In the genomic region with DNA sequence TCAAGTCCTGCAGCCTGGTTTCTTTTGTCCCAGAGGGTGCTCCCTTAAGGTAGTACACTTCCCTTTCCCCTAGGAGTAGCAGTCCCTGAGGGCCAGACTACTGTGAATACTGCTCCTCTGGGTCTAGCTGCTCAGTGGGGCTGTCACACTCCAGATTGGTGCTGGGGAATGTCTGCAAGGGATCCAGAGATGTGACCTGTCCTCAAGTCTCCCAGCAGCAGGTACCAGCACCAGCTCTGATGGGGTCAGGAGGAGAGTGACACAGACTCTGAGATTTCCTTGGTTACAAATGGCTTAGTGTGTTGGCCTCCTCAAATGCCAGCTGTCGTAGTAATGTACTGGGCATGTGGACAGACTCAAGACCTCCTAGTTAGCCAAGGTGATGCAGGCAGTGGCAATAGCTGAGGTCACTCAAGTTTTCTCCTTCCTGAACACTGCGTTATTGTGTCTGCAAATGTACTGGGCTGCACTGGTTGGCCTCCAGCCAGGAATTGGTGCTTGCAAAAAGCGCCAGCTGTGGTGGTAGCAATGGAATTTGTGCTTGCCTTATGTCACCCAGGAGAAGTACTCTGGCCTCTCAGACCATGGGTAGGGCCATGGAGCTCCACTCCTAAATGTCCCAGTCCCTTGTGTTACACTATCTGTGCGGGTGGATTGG, we compare ENCODE assay signal across 12 cellular contexts. TPM values are rescaled to one million over a fixed set of nuclear protein-coding genes. Genes with fewer than 3 reads are reported as not detected.
DNase-seq lines count a peak whose midpoint lies in the region; ATAC-seq and TF ChIP-seq lines count a peak whose summit lies in the region.
"Had no signal": no experiment of that assay in that cellular context is flagged by ENCODE, and none has a peak within 500 bp of the region (broad histone marks: within the 10 kb centered on the region; RNA-seq: fewer than 3 reads in every experiment).

No MANE protein-coding gene starts in this region.

- H3K27ac ChIP-seq in heart left ventricle, result no peak overlapping the region
- H3K27ac ChIP-seq in gastrocnemius medialis, result no peak overlapping the region
- H3K27ac ChIP-seq in CD8-positive, alpha-beta T cell (ENCODE audit: low read depth, low read length), result no peak overlapping the region
- H3K27ac ChIP-seq: SK-N-MC, uterus had no signal

- H3K4me1 Mint-ChIP-seq in CD8-positive, alpha-beta T cell (ENCODE audit: low read depth), result peaks cover 21% of the 10 kb centered on the region

- intact Hi-C loops in heart left ventricle (cut with DNase I), result no loop called here
- intact Hi-C loops in gastrocnemius medialis (cut with DNase I; ENCODE audit: low total_unique reads), result no loop called here
- intact Hi-C loops in CD8-positive, alpha-beta T cell (cut with DNase I, micrococcal nuclease), result no loop called here

- POLR2A ChIA-PET in CD8-positive, alpha-beta T cell (lab: Charles Lee), result no interaction called here

- in situ Hi-C loops in gastrocnemius medialis (cut with MboI; ENCODE audit: low sequenced_read_pairs in 4 of 4), result no loop called here

- H3K27me3 ChIP-seq in heart left ventricle (no peaks in the 10 kb centered on the region), gastrocnemius medialis (peaks cover 0 to 2% (median 0%) of the 10 kb centered on the region in 3 donors)
- no peaks in the 10 kb centered on the region for H3K27me3 ChIP-seq in CD8-positive, alpha-beta T cell (ENCODE audit: insufficient read depth, low read length)
- H3K27me3 ChIP-seq: uterus had no signal

- H3K9me3 ChIP-seq in heart left ventricle, result no peaks in the 10 kb centered on the region
- H3K9me3 ChIP-seq in gastrocnemius medialis, result no peaks in the 10 kb centered on the region
- no peaks in the 10 kb centered on the region for H3K9me3 ChIP-seq in CD8-positive, alpha-beta T cell (ENCODE audit: low read length)
- H3K9me3 ChIP-seq: uterus had no signal

- H3K4me3 Mint-ChIP-seq in CD8-positive, alpha-beta T cell, result no peak overlapping the region
- H3K4me3 Mint-ChIP-seq: IgD-negative memory B cell had no signal

- WGBS in heart left ventricle, 4 donors, result 49 to 74% (median 56%) methylated on average over 4 of the region's 4 CpGs

- H3K27me3 Mint-ChIP-seq in CD8-positive, alpha-beta T cell (ENCODE audit: low read depth), result no peaks in the 10 kb centered on the region

- ATAC-seq in SK-N-SH treated with all-trans-retinoic acid at 6 μM for 48 hours (peak; percentile 83), heart left ventricle (peak; percentile 71 to 88 (median 84)), gastrocnemius medialis (peak; percentile 39 to 55), GM21529 (IDR thresholded peaks at IDR 0.05; ENCODE audit: unreplicated experiment) (no peak)
- ATAC-seq in CD8-positive, alpha-beta T cell, result no peak

- no peaks in the 10 kb centered on the region for H3K9me3 Mint-ChIP-seq in CD8-positive, alpha-beta T cell

- H3K4me1 ChIP-seq in heart left ventricle, result peaks cover 0 to 8% (median 0%) of the 10 kb centered on the region in 12 donors
- H3K4me1 ChIP-seq in gastrocnemius medialis, result no peaks in the 10 kb centered on the region
- peaks cover 23% of the 10 kb centered on the region for H3K4me1 ChIP-seq in CD8-positive, alpha-beta T cell (ENCODE audit: insufficient read depth, low read length)
- H3K4me1 ChIP-seq: uterus had no signal

- H3K4me3 ChIP-seq in heart left ventricle (no peak overlapping the region), gastrocnemius medialis (no peak overlapping the region)
- H3K4me3 ChIP-seq in CD8-positive, alpha-beta T cell (ENCODE audit: low read depth, low read length), result no peak overlapping the region
- H3K4me3 ChIP-seq: SK-N-MC, uterus had no signal

- no peak for TF ChIP-seq CTCF in heart left ventricle (IDR thresholded peaks at IDR 0.05)
- no peak for TF ChIP-seq CTCF in gastrocnemius medialis (IDR thresholded peaks at IDR 0.05 in 4 of 5, conservative IDR thresholded peaks at IDR 0.05 in 1 of 5)
- no peak for TF ChIP-seq CTCF in CD8-positive, alpha-beta T cell (IDR thresholded peaks at IDR 0.05)

- DNase-seq in HS-27A (ENCODE audit: low read depth), result peak; percentile 22
- DNase-seq in heart left ventricle, result peak; percentile 14 to 72 (median 58)
- DNase-seq in gastrocnemius medialis, result peak in 1 of 2 donors; percentile 17
- no peak for DNase-seq in T-helper 1 cell
- DNase-seq in CD8-positive, alpha-beta T cell, result no peak
- DNase-seq in activated CD4-positive, alpha-beta T cell treated with anti-CD3 and anti-CD28 coated beads, Interleukin-2, amount 50 U/mL, for 48 hours, result no peak
- DNase-seq: glutamatergic neuron, uterus had no signal

- H3K36me3 Mint-ChIP-seq in CD8-positive, alpha-beta T cell, result no peaks in the 10 kb centered on the region
- H3K36me3 Mint-ChIP-seq: IgD-negative memory B cell had no signal

- no peaks in the 10 kb centered on the region for H3K36me3 ChIP-seq in heart left ventricle
- no peaks in the 10 kb centered on the region for H3K36me3 ChIP-seq in gastrocnemius medialis
- no peaks in the 10 kb centered on the region for H3K36me3 ChIP-seq in CD8-positive, alpha-beta T cell (ENCODE audit: insufficient read depth, low read length)
- H3K36me3 ChIP-seq: uterus had no signal

- no peak for TF ChIP-seq POLR2A in heart left ventricle (IDR thresholded peaks at IDR 0.05)
- no peak for TF ChIP-seq POLR2A in gastrocnemius medialis (IDR thresholded peaks at IDR 0.05)

- no peak overlapping the region for H3K27ac Mint-ChIP-seq in CD8-positive, alpha-beta T cell
- H3K27ac Mint-ChIP-seq: IgD-negative memory B cell had no signal

- CTCF ChIA-PET in CD8-positive, alpha-beta T cell (lab: Charles Lee), result interaction anchor here (1.4 kb wide), 1 partner anchor 20 kb away, joined by 3 read pairs; no protein-coding TSS in a partner anchor

TF ChIP-seq in SK-N-SH treated with all-trans-retinoic acid at 6 μM for 48 hours, 23 proteins besides CTCF, POLR2A, EP300 and RAD21:
- TF ChIP-seq, protein P1, sequence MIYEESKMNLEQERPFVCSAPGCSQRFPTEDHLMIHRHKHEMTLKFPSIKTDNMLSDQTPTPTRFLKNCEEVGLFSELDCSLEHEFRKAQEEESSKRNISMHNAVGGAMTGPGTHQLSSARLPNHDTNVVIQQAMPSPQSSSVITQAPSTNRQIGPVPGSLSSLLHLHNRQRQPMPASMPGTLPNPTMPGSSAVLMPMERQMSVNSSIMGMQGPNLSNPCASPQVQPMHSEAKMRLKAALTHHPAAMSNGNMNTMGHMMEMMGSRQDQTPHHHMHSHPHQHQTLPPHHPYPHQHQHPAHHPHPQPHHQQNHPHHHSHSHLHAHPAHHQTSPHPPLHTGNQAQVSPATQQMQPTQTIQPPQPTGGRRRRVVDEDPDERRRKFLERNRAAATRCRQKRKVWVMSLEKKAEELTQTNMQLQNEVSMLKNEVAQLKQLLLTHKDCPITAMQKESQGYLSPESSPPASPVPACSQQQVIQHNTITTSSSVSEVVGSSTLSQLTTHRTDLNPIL (CRISPR knock-in tag; IDR thresholded peaks at IDR 0.05; ENCODE audit: low read depth), result no peak
- TF ChIP-seq ARNTL (CRISPR knock-in tag; IDR thresholded peaks at IDR 0.05; ENCODE audit: borderline replicate concordance, low read depth) (no peak), RARB (CRISPR knock-in tag; IDR thresholded peaks at IDR 0.05) (no peak), ZC3H10 (CRISPR knock-in tag; IDR thresholded peaks at IDR 0.05) (no peak), ESRRG (CRISPR knock-in tag; IDR thresholded peaks at IDR 0.05) (no peak), TOX (CRISPR knock-in tag; IDR thresholded peaks at IDR 0.05; ENCODE audit: borderline replicate concordance) (no peak), GLIS3 (CRISPR knock-in tag; IDR thresholded peaks at IDR 0.05) (no peak), ISL1 (CRISPR knock-in tag; IDR thresholded peaks at IDR 0.05) (no peak), CSRNP3 (CRISPR knock-in tag; IDR thresholded peaks at IDR 0.05) (no peak), TCF4 (CRISPR knock-in tag; IDR thresholded peaks at IDR 0.05; ENCODE audit: borderline replicate concordance) (no peak), ZNF8 (CRISPR knock-in tag; IDR thresholded peaks at IDR 0.05) (no peak), OSR1 (CRISPR knock-in tag; IDR thresholded peaks at IDR 0.05) (no peak)

RNA-seq across cellular contexts. Expression of gene AEBP2, which starts 36.4 kb away (rescaled TPM):
- 10 to 100 TPM; 13.1 to 36.5 (median 24.7) TPM for total RNA-seq in heart left ventricle
- 10 to 100 TPM in 1 of 2 donors, 1 to 10 TPM in 1; 7.6 to 11.7 TPM for polyA plus RNA-seq in heart left ventricle
- 10 to 100 TPM in 3 of 4 donors, 1 to 10 TPM in 1; 9.2 to 22.2 (median 13.2) TPM for total RNA-seq in gastrocnemius medialis
- total RNA-seq in CD8-positive, alpha-beta T cell, result 10 to 100 TPM; 54.0 to 57.9 TPM

Comparison
In these comparisons a context has a peak if more than half of its experiments do, and no peak if none do; other contexts are left out.
1. DNase-seq: peak in HS-27A (single experiment) and heart left ventricle (5 of 5); none in T-helper 1 cell (0 of 5), CD8-positive, alpha-beta T cell (0 of 7) and activated CD4-positive, alpha-beta T cell treated with anti-CD3 and anti-CD28 coated beads, Interleukin-2, amount 50 U/mL, for 48 hours (0 of 2).
2. ATAC-seq: peak in SK-N-SH treated with all-trans-retinoic acid at 6 μM for 48 hours (single experiment), heart left ventricle (4 of 4) and gastrocnemius medialis (2 of 2); none in CD8-positive, alpha-beta T cell (single experiment) and GM21529 (single experiment).